ENCODE assay signal across 17 cellular contexts in genomic region chr6:155377061-155377460, GRCh38.
DNase-seq lines count a peak whose midpoint lies in the region; TF ChIP-seq lines count a peak whose summit lies in the region.
"Had no signal": no experiment of that assay in that cellular context is flagged by ENCODE, and none has a peak within 500 bp of the region (broad histone marks: within the 10 kb centered on the region; RNA-seq: fewer than 3 reads in every experiment).

No MANE protein-coding gene starts in this region.

- peak; percentile 25 for DNase-seq in AG09319 (ENCODE audit: extremely low read depth, low read depth)
- DNase-seq in MG63 = peak; percentile 21
- peak; percentile 90 for DNase-seq in brain microvascular endothelial cell
- peak; percentile 87 for DNase-seq in kidney glomerular epithelial cell (lab: John Stamatoyannopoulos, UW)
- no peak for DNase-seq in Caco-2
- no peak for DNase-seq in T-helper 9 cell
- no peak for DNase-seq in mesothelial cell of epicardium (ENCODE audit: low spot score in 2 of 2, unreplicated experiment in 2 of 2)
- DNase-seq in stimulated activated CD4-positive, alpha-beta T cell treated with anti-CD3 and anti-CD28 coated beads, Interleukin-2, amount 100 ng/mL, for 48 hours = no peak
- DNase-seq: activated CD4-positive, alpha-beta T cell treated with anti-CD3 and anti-CD28 coated beads, Interleukin-2, amount 10 ng/mL, durations not matched to agents 7 days and 5 days; body of pancreas; C1 segment of cervical spinal cord; left ventricle myocardium superior; naive thymus-derived CD8-positive, alpha-beta T cell; NCI-H1417 treated with DMSO at 0.1 percent for 48 hours; stimulated activated CD4-positive, alpha-beta T cell treated with anti-CD3 and anti-CD28 coated beads, Interleukin-1b, Interleukin-23, amount 100 ng/mL, for 48 hours; thyroid gland had no signal

- no peaks in the 10 kb centered on the region; the same call in 1 of the 2 replicates for H3K9me3 ChIP-seq in MG63
- no peaks in the 10 kb centered on the region for H3K9me3 ChIP-seq in Caco-2
- H3K9me3 ChIP-seq: body of pancreas, thyroid gland had no signal

- no peak overlapping the region for H3K4me3 ChIP-seq in MG63
- no peak overlapping the region for H3K4me3 ChIP-seq in brain microvascular endothelial cell (ENCODE audit: low read depth, low read length)
- no peak overlapping the region for H3K4me3 ChIP-seq in Caco-2 (ENCODE audit: low read depth, low read length)
- H3K4me3 ChIP-seq: body of pancreas, hepatocyte, thyroid gland had no signal

- H3K36me3 Mint-ChIP-seq in Caco-2 (ENCODE audit: insufficient read depth, unreplicated experiment) (no peaks in the 10 kb centered on the region), mesothelial cell of epicardium (no peaks in the 10 kb centered on the region)
- H3K36me3 Mint-ChIP-seq: naive thymus-derived CD8-positive, alpha-beta T cell had no signal

- POLR2A ChIA-PET in Caco-2 (lab: Charles Lee) = no interaction called here

- H3K9me3 Mint-ChIP-seq in Caco-2 (ENCODE audit: unreplicated experiment) (peaks cover 11% of the 10 kb centered on the region), mesothelial cell of epicardium (no peaks in the 10 kb centered on the region)
- H3K9me3 Mint-ChIP-seq: activated CD4-positive, alpha-beta T cell treated with anti-CD3 and anti-CD28 coated beads, Interleukin-2, amount 10 ng/mL, durations not matched to agents 7 days and 5 days had no signal

- in situ Hi-C loops in brain microvascular endothelial cell (cut with HindIII; ENCODE audit: low pct_ligation_motif_present, low sequenced_read_pairs) = no loop called here

- no peaks in the 10 kb centered on the region for H3K4me1 Mint-ChIP-seq in Caco-2 (ENCODE audit: low read depth, unreplicated experiment)
- no peaks in the 10 kb centered on the region for H3K4me1 Mint-ChIP-seq in mesothelial cell of epicardium
- H3K4me1 Mint-ChIP-seq: activated CD4-positive, alpha-beta T cell treated with anti-CD3 and anti-CD28 coated beads, Interleukin-2, amount 10 ng/mL, durations not matched to agents 7 days and 5 days; naive thymus-derived CD8-positive, alpha-beta T cell had no signal

- no peaks in the 10 kb centered on the region for H3K36me3 ChIP-seq in MG63
- H3K36me3 ChIP-seq in brain microvascular endothelial cell (replicated peaks) = no peaks in the 10 kb centered on the region
- H3K36me3 ChIP-seq in Caco-2 (ENCODE audit: control insufficient read depth, insufficient read depth, low read length) = no peaks in the 10 kb centered on the region
- H3K36me3 ChIP-seq: thyroid gland had no signal

- BruUV-seq in Caco-2 (replicated peaks; lab: Mats Ljungman, UMichigan) = no TSS peak

- H3K27ac Mint-ChIP-seq in Caco-2 (ENCODE audit: unreplicated experiment) (no peak overlapping the region), mesothelial cell of epicardium (no peak overlapping the region)
- H3K27ac Mint-ChIP-seq: activated CD4-positive, alpha-beta T cell treated with anti-CD3 and anti-CD28 coated beads, Interleukin-2, amount 10 ng/mL, durations not matched to agents 7 days and 5 days; naive thymus-derived CD8-positive, alpha-beta T cell had no signal

- peak overlapping the region; percentile 93 for H3K27ac ChIP-seq in brain microvascular endothelial cell
- H3K27ac ChIP-seq: body of pancreas, hepatocyte, thyroid gland had no signal

- no peaks in the 10 kb centered on the region for H3K4me1 ChIP-seq in Caco-2
- H3K4me1 ChIP-seq: body of pancreas, thyroid gland had no signal

- H3K27me3 ChIP-seq in MG63 (no peaks in the 10 kb centered on the region), brain microvascular endothelial cell (replicated peaks) (no peaks in the 10 kb centered on the region), Caco-2 (replicated peaks; ENCODE audit: control insufficient read depth, insufficient read depth, low read length) (no peaks in the 10 kb centered on the region)
- H3K27me3 ChIP-seq: body of pancreas, hepatocyte, thyroid gland had no signal

- intact Hi-C loops in Caco-2 (cut with micrococcal nuclease; ENCODE audit: unreplicated experiment) = no loop called here

- H3K27me3 Mint-ChIP-seq in Caco-2 (ENCODE audit: insufficient read depth, unreplicated experiment) (no peaks in the 10 kb centered on the region), mesothelial cell of epicardium (ENCODE audit: low read depth) (peaks cover 6% of the 10 kb centered on the region)

- no peak for TF ChIP-seq CTCF in AG09319 (IDR thresholded peaks at IDR 0.05; ENCODE audit: low read depth, low read length)
- TF ChIP-seq CTCF in brain microvascular endothelial cell (IDR thresholded peaks at IDR 0.05; ENCODE audit: low read depth, low read length, missing control alignments) = no peak
- TF ChIP-seq CTCF in Caco-2 (IDR thresholded peaks at IDR 0.05; ENCODE audit: insufficient read depth in 1 of 2, low read depth in 1 of 2, low read length in 1 of 2, severe bottlenecking in 1 of 2, unreplicated experiment in 1 of 2) = no peak
- TF ChIP-seq CTCF in mesothelial cell of epicardium (IDR thresholded peaks at IDR 0.05; ENCODE audit: unreplicated experiment) = no peak

- no peak overlapping the region for H3K4me3 Mint-ChIP-seq in Caco-2 (ENCODE audit: unreplicated experiment)
- H3K4me3 Mint-ChIP-seq in mesothelial cell of epicardium = no peak overlapping the region
- H3K4me3 Mint-ChIP-seq: activated CD4-positive, alpha-beta T cell treated with anti-CD3 and anti-CD28 coated beads, Interleukin-2, amount 10 ng/mL, durations not matched to agents 7 days and 5 days; naive thymus-derived CD8-positive, alpha-beta T cell had no signal

- CTCF ChIA-PET in Caco-2 (lab: Charles Lee) = no interaction called here

Comparison
In these comparisons a context has a peak if more than half of its experiments do, and no peak if none do; other contexts are left out.
1. DNase-seq: peak in AG09319 (single experiment), MG63 (single experiment), brain microvascular endothelial cell (single experiment) and kidney glomerular epithelial cell (single experiment); none in Caco-2 (0 of 2), T-helper 9 cell (single experiment), mesothelial cell of epicardium (0 of 2) and stimulated activated CD4-positive, alpha-beta T cell treated with anti-CD3 and anti-CD28 coated beads, Interleukin-2, amount 100 ng/mL, for 48 hours (0 of 2).